9 cellular contexts compared by ENCODE assay signal in genomic region chr16:67162439-67163163, GRCh38. TPM values are rescaled to one million over a fixed set of nuclear protein-coding genes. Genes with fewer than 3 reads are reported as not detected.
DNase-seq lines count a peak whose midpoint lies in the region; ATAC-seq and TF ChIP-seq lines count a peak whose summit lies in the region.
"Had no signal": no experiment of that assay in that cellular context is flagged by ENCODE, and none has a peak within 500 bp of the region (broad histone marks: within the 10 kb centered on the region; RNA-seq: fewer than 3 reads in every experiment).

No MANE protein-coding gene starts in this region.

- H3K27me3 ChIP-seq in CD4-positive, alpha-beta memory T cell (ENCODE audit: insufficient read depth, low read length), result peaks cover 25% of the 10 kb centered on the region

- no peaks in the 10 kb centered on the region for H3K9me3 ChIP-seq in CD4-positive, alpha-beta memory T cell (ENCODE audit: control insufficient read depth in 1 of 2, low read length in 2 of 2)

- DNase-seq in CD4-positive, alpha-beta memory T cell, result no peak
- DNase-seq in NAMALWA (ENCODE audit: low spot score) (peak; percentile 19), ecto neural progenitor cell (ENCODE audit: low spot score) (peak; percentile 61), osteocyte (ENCODE audit: extremely low spot score, unreplicated experiment) (no peak), H4 (ENCODE audit: low spot score) (no peak), GM10248 (ENCODE audit: extremely low spot score) (no peak)
- no peak for DNase-seq in activated CD4-positive, alpha-beta T cell treated with anti-CD3 and anti-CD28 coated beads for 36 hours
- DNase-seq: NCI-H2081 treated with DMSO at 0.1 percent for 48 hours had no signal

- H3K27me3 Mint-ChIP-seq in CD4-positive, alpha-beta memory T cell, result peaks cover 13 to 18% of the 10 kb centered on the region in 2 donors
- peaks cover 29% of the 10 kb centered on the region for H3K27me3 Mint-ChIP-seq in osteocyte (ENCODE audit: unreplicated experiment)
- peaks cover 34% of the 10 kb centered on the region for H3K27me3 Mint-ChIP-seq in activated CD4-positive, alpha-beta T cell treated with anti-CD3 and anti-CD28 coated beads for 36 hours

- H3K36me3 Mint-ChIP-seq in CD4-positive, alpha-beta memory T cell, result peaks cover 0 to 18% of the 10 kb centered on the region in 2 donors
- peaks cover 2% of the 10 kb centered on the region for H3K36me3 Mint-ChIP-seq in osteocyte (ENCODE audit: unreplicated experiment)
- H3K36me3 Mint-ChIP-seq in activated CD4-positive, alpha-beta T cell treated with anti-CD3 and anti-CD28 coated beads for 36 hours (ENCODE audit: low read depth), result peaks cover 7% of the 10 kb centered on the region

- H3K4me1 Mint-ChIP-seq in CD4-positive, alpha-beta memory T cell, result peaks cover 18 to 62% (median 34%) of the 10 kb centered on the region in 4 donors
- H3K4me1 Mint-ChIP-seq in osteocyte (ENCODE audit: unreplicated experiment), result peaks cover 39% of the 10 kb centered on the region
- peaks cover 44% of the 10 kb centered on the region for H3K4me1 Mint-ChIP-seq in activated CD4-positive, alpha-beta T cell treated with anti-CD3 and anti-CD28 coated beads for 36 hours

- ATAC-seq in GM21390 (IDR thresholded peaks at IDR 0.05; ENCODE audit: unreplicated experiment), result no peak
- ATAC-seq in activated CD4-positive, alpha-beta T cell treated with anti-CD3 and anti-CD28 coated beads for 36 hours, result no peak

- POLR2A ChIA-PET in CD4-positive, alpha-beta memory T cell (lab: Charles Lee; ENCODE audit: partially characterized antibody), result interaction anchor here (0.8 to 13.1 kb wide), 11 partner anchors 10 to 318 kb away, joined by 3 to 320 read pairs (median 7); partner anchors contain the start of genes ATP6V0D1, B3GNT9, CBFB and E2F4
- POLR2A ChIA-PET in activated CD4-positive, alpha-beta T cell treated with anti-CD3 and anti-CD28 coated beads for 36 hours (lab: Charles Lee), result interaction anchor here (0.7 to 1.2 kb wide), 3 partner anchors 11 to 20 kb away, joined by 3 to 4 read pairs (median 3); no protein-coding TSS in a partner anchor
- POLR2A ChIA-PET in GM10248 (lab: Yijun Ruan, JAX), result interaction anchor here (0.5 kb wide), 1 partner anchor 318 kb away, joined by 3 read pairs; the partner anchor contains the start of gene ATP6V0D1

- no peak overlapping the region for H3K27ac ChIP-seq in CD4-positive, alpha-beta memory T cell (ENCODE audit: low read depth, low read length)

- no peaks in the 10 kb centered on the region for H3K36me3 ChIP-seq in CD4-positive, alpha-beta memory T cell (ENCODE audit: insufficient read depth, low read length)

- peak overlapping the region in 1 of 7 donors; percentile 35 for H3K27ac Mint-ChIP-seq in CD4-positive, alpha-beta memory T cell
- no peak overlapping the region for H3K27ac Mint-ChIP-seq in osteocyte (ENCODE audit: unreplicated experiment)
- H3K27ac Mint-ChIP-seq in activated CD4-positive, alpha-beta T cell treated with anti-CD3 and anti-CD28 coated beads for 36 hours, result no peak overlapping the region

- intact Hi-C loops in CD4-positive, alpha-beta memory T cell (cut with micrococcal nuclease), result loop anchor here (5.0 kb wide), 1 partner anchor 85 kb away; the partner anchor contains the start of genes FHOD1 and SLC9A5
- intact Hi-C loops in activated CD4-positive, alpha-beta T cell treated with anti-CD3 and anti-CD28 coated beads for 36 hours (cut with DNase I, micrococcal nuclease), result loop anchor here in 1 of 2 experiments (5.0 kb wide), 1 partner anchor 500 kb away; the partner anchor contains the start of genes ACD and PARD6A

- CTCF ChIA-PET in CD4-positive, alpha-beta memory T cell (lab: Charles Lee; ENCODE audit: partially characterized antibody), result interaction anchor here (0.8 to 7.9 kb wide), 6 partner anchors 9 to 150 kb away, joined by 3 to 71 read pairs (median 10); no protein-coding TSS in a partner anchor
- CTCF ChIA-PET in activated CD4-positive, alpha-beta T cell treated with anti-CD3 and anti-CD28 coated beads for 36 hours (lab: Charles Lee), result interaction anchor here (0.6 to 4.5 kb wide), 14 partner anchors 10 to 229 kb away, joined by 3 to 39 read pairs (median 4); partner anchors contain the start of gene TMEM208
- CTCF ChIA-PET in GM10248 (lab: Yijun Ruan, JAX), result interaction anchor here (1.8 to 5.8 kb wide), 4 partner anchors 10 to 145 kb away, joined by 12 to 45 read pairs (median 29); partner anchors contain the start of gene B3GNT9

- no peaks in the 10 kb centered on the region for H3K9me3 Mint-ChIP-seq in CD4-positive, alpha-beta memory T cell
- H3K9me3 Mint-ChIP-seq in osteocyte (ENCODE audit: unreplicated experiment), result no peaks in the 10 kb centered on the region
- no peaks in the 10 kb centered on the region for H3K9me3 Mint-ChIP-seq in activated CD4-positive, alpha-beta T cell treated with anti-CD3 and anti-CD28 coated beads for 36 hours (ENCODE audit: low read depth)

- H3K4me3 Mint-ChIP-seq in CD4-positive, alpha-beta memory T cell, result peak overlapping the region; percentile 25 to 76 (median 56)
- peak overlapping the region; percentile 54 for H3K4me3 Mint-ChIP-seq in osteocyte (ENCODE audit: unreplicated experiment)
- no peak overlapping the region for H3K4me3 Mint-ChIP-seq in activated CD4-positive, alpha-beta T cell treated with anti-CD3 and anti-CD28 coated beads for 36 hours

- TF ChIP-seq CTCF in osteocyte (IDR thresholded peaks at IDR 0.05) (no peak), GM10248 (IDR thresholded peaks at IDR 0.05; ENCODE audit: control extremely low read depth, extremely low read depth, low read depth, missing control alignments) (no peak)

- peaks cover 65% of the 10 kb centered on the region for H3K4me1 ChIP-seq in CD4-positive, alpha-beta memory T cell (ENCODE audit: insufficient read depth, low read length)

- peak overlapping the region in 1 of 2 donors; percentile 54 for H3K4me3 ChIP-seq in CD4-positive, alpha-beta memory T cell (ENCODE audit: low read length in 2 of 2)

RNA-seq across cellular contexts. Expression of gene HSF4, which starts 1.9 kb away (rescaled TPM):
- total RNA-seq in CD4-positive, alpha-beta memory T cell, result 10 to 100 TPM; 93.6 to 98.7 TPM
- polyA plus RNA-seq in CD4-positive, alpha-beta memory T cell, result under 1 TPM in 1 of 2 donors, not detected in 1; 0.37 TPM
- total RNA-seq in osteocyte, result 19.6 and 22.3 TPM in 2 replicates
- 0.50 TPM in 1 of 2 replicates, not detected in the other for total RNA-seq in H4 (2014; rRNA removed; shearing (Covaris generic))
- 10 to 100 TPM; 15.7 to 20.7 TPM for total RNA-seq in activated CD4-positive, alpha-beta T cell treated with anti-CD3 and anti-CD28 coated beads for 36 hours

RNA-seq across cellular contexts. Expression of gene FBXL8, which starts 2.8 kb away (rescaled TPM):
- total RNA-seq in CD4-positive, alpha-beta memory T cell, result 10 to 100 TPM; 69.9 to 76.2 TPM
- 10 to 100 TPM; 19.2 to 26.5 TPM for polyA plus RNA-seq in CD4-positive, alpha-beta memory T cell
- total RNA-seq in osteocyte, result 12.8 and 15.5 TPM in 2 replicates
- total RNA-seq in H4 (2014; rRNA removed; shearing (Covaris generic)), result 1.3 and 3.3 TPM in 2 replicates
- 10 to 100 TPM; 15.5 to 21.0 TPM for total RNA-seq in activated CD4-positive, alpha-beta T cell treated with anti-CD3 and anti-CD28 coated beads for 36 hours

RNA-seq across cellular contexts. Expression of gene TRADD, which starts 2.9 kb away (rescaled TPM):
- 100 to 1,000 TPM; 161 to 173 TPM for total RNA-seq in CD4-positive, alpha-beta memory T cell
- 100 to 1,000 TPM; 221 to 285 TPM for polyA plus RNA-seq in CD4-positive, alpha-beta memory T cell
- 13.4 and 14.1 TPM in 2 replicates for total RNA-seq in osteocyte
- 13.6 and 17.9 TPM in 2 replicates for total RNA-seq in H4 (2014; rRNA removed; shearing (Covaris generic))
- 10 to 100 TPM; 22.0 to 34.0 TPM for total RNA-seq in activated CD4-positive, alpha-beta T cell treated with anti-CD3 and anti-CD28 coated beads for 36 hours

RNA-seq across cellular contexts. Expression of gene NOL3, which starts 7.7 kb away (rescaled TPM):
- total RNA-seq in CD4-positive, alpha-beta memory T cell, result 10 to 100 TPM in 1 of 2 experiments, 1 to 10 TPM in 1; 9.6 to 12.5 TPM
- polyA plus RNA-seq in CD4-positive, alpha-beta memory T cell, result 1 to 10 TPM; 1.3 to 1.7 TPM
- total RNA-seq in osteocyte, result 15.8 and 22.8 TPM in 2 replicates
- total RNA-seq in H4 (2014; rRNA removed; shearing (Covaris generic)), result 39.4 and 47.9 TPM in 2 replicates
- total RNA-seq in activated CD4-positive, alpha-beta T cell treated with anti-CD3 and anti-CD28 coated beads for 36 hours, result 10 to 100 TPM; 15.5 to 17.5 TPM

RNA-seq across cellular contexts. Expression of gene B3GNT9, which starts 11.8 kb away (rescaled TPM):
- 10 to 100 TPM; 10.0 to 10.4 TPM for total RNA-seq in CD4-positive, alpha-beta memory T cell
- 10 to 100 TPM; 10.0 to 11.8 TPM for polyA plus RNA-seq in CD4-positive, alpha-beta memory T cell
- 44.1 and 44.9 TPM in 2 replicates for total RNA-seq in osteocyte
- total RNA-seq in H4 (2014; rRNA removed; shearing (Covaris generic)), result 21.2 and 21.6 TPM in 2 replicates
- 1 to 10 TPM; 2.3 to 3.0 TPM for total RNA-seq in activated CD4-positive, alpha-beta T cell treated with anti-CD3 and anti-CD28 coated beads for 36 hours

Comparison
In these comparisons a context has a peak if more than half of its experiments do, and no peak if none do; other contexts are left out.
1. DNase-seq: peak in NAMALWA (single experiment) and ecto neural progenitor cell (single experiment); none in CD4-positive, alpha-beta memory T cell (0 of 5), osteocyte (single experiment), H4 (single experiment), activated CD4-positive, alpha-beta T cell treated with anti-CD3 and anti-CD28 coated beads for 36 hours (single experiment) and GM10248 (single experiment).
2. RNA of gene HSF4, which starts 1.9 kb away (total RNA-seq): 93.6 to 98.7 TPM in CD4-positive, alpha-beta memory T cell, 19.6 to 22.3 TPM in osteocyte and 15.7 to 20.7 TPM in activated CD4-positive, alpha-beta T cell treated with anti-CD3 and anti-CD28 coated beads for 36 hours; 0.50 TPM in H4; every median in the first group is over 10 times any median in the second.